In genomic region chr6:34246563-34247391, GRCh38 we compare ENCODE assay signal across 8 cellular contexts. TPM values are rescaled to one million over a fixed set of nuclear protein-coding genes. Genes with fewer than 3 reads are reported as not detected.
DNase-seq lines count a peak whose midpoint lies in the region; ATAC-seq and TF ChIP-seq lines count a peak whose summit lies in the region.

No MANE protein-coding gene starts in this region.

- WGBS in right lobe of liver (ENCODE audit: insufficient coverage, low coverage, low lambda C conversion rate, missing lambda C conversion rate), result 46% methylated on average over 2 of the region's 8 CpGs

- intact Hi-C loops in right lobe of liver (cut with DNase I), result loop anchor here (5.0 to 10.0 kb wide), 2 partner anchors 168 to 171 kb away; no protein-coding TSS in a partner anchor

- ATAC-seq in RWPE2 (ENCODE audit: low read depth) (no peak), right lobe of liver (no peak), HG03108 (IDR thresholded peaks at IDR 0.05; ENCODE audit: unreplicated experiment) (no peak), HG02870 (IDR thresholded peaks at IDR 0.05; ENCODE audit: unreplicated experiment) (no peak), GM18867 (IDR thresholded peaks at IDR 0.05; ENCODE audit: unreplicated experiment) (no peak)

- no peak for TF ChIP-seq POLR2A in right lobe of liver (IDR thresholded peaks at IDR 0.05)

- H3K36me3 ChIP-seq in RWPE2 (ENCODE audit: low read depth) (peaks cover 40% of the 10 kb centered on the region), right lobe of liver (no peaks in the 10 kb centered on the region)

- H3K9me3 ChIP-seq in RWPE2 (ENCODE audit: severe bottlenecking), result no peaks in the 10 kb centered on the region
- no peaks in the 10 kb centered on the region for H3K9me3 ChIP-seq in right lobe of liver

- TF ChIP-seq CTCF in RWPE2 (IDR thresholded peaks at IDR 0.05; ENCODE audit: poor library complexity, severe bottlenecking) (peak; percentile 51), right lobe of liver (IDR thresholded peaks at IDR 0.05) (peak; percentile 25 to 43 (median 28))

- H3K4me1 ChIP-seq in RWPE2 (ENCODE audit: insufficient read depth, poor library complexity, severe bottlenecking), result peaks cover 47% of the 10 kb centered on the region
- peaks cover 0 to 12% (median 0%) of the 10 kb centered on the region in 4 donors for H3K4me1 ChIP-seq in right lobe of liver

- H3K27ac ChIP-seq in RWPE2 (ENCODE audit: poor library complexity, severe bottlenecking) (peak overlapping the region; percentile 95), right lobe of liver (no peak overlapping the region)

- DNase-seq in COLO668 (lab: John Stamatoyannopoulos, UW; ENCODE audit: unreplicated experiment) (peak; percentile 48), HCEC 1CT (peak; percentile 37), RWPE2 (ENCODE audit: low spot score) (no peak), amniotic stem cell (lab: John Stamatoyannopoulos, UW) (peak; percentile 15), right lobe of liver (peak in 1 of 3 donors; percentile 48)

- H3K27me3 ChIP-seq in RWPE2 (ENCODE audit: insufficient read depth, poor library complexity, severe bottlenecking), result no peaks in the 10 kb centered on the region
- no peaks in the 10 kb centered on the region for H3K27me3 ChIP-seq in right lobe of liver

- no peak overlapping the region for H3K4me3 ChIP-seq in RWPE2 (ENCODE audit: severe bottlenecking)
- H3K4me3 ChIP-seq in right lobe of liver, result no peak overlapping the region

RNA-seq across cellular contexts. Expression of gene SMIM29, which starts 2.0 kb away (rescaled TPM):
- total RNA-seq in right lobe of liver, result 10 to 100 TPM in 1 of 6 experiments, 1 to 10 TPM in 5; 5.0 to 13.4 (median 8.8) TPM

RNA-seq across cellular contexts. Expression of gene HMGA1, which starts 10.1 kb away (rescaled TPM):
- total RNA-seq in right lobe of liver, result 10 to 100 TPM in 5 of 6 experiments, 1 to 10 TPM in 1; 7.9 to 23.6 (median 14.8) TPM
